Comparison of ENCODE assay signal across 1 cellular context in genomic region chr11:772429-773390, GRCh38.
TF ChIP-seq lines count a peak whose summit lies in the region.

No MANE protein-coding gene starts in this region.

TF ChIP-seq in H1, 55 proteins besides CTCF, POLR2A, EP300 and RAD21:
- TF ChIP-seq RFX5 (IDR thresholded peaks at IDR 0.05; ENCODE audit: borderline replicate concordance, low read depth, low read length) (no peak), JUN (IDR thresholded peaks at IDR 0.05; ENCODE audit: low read depth, low read length) (no peak), TAF1 (IDR thresholded peaks at IDR 0.05; ENCODE audit: low read depth, low read length) (no peak), SIRT6 (IDR thresholded peaks at IDR 0.05; ENCODE audit: low read length) (no peak), SIN3A (conservative IDR thresholded peaks at IDR 0.05 in 1 of 2, IDR thresholded peaks at IDR 0.05 in 1 of 2; ENCODE audit: low read depth in 1 of 2, low read length in 2 of 2) (no peak), HDAC2 (IDR thresholded peaks at IDR 0.05; ENCODE audit: borderline replicate concordance in 1 of 2, low read depth in 2 of 2, low read length in 2 of 2) (no peak), CBX8 (IDR thresholded peaks at IDR 0.05; ENCODE audit: borderline replicate concordance, low read depth, low read length) (no peak), TEAD4 (IDR thresholded peaks at IDR 0.05; ENCODE audit: low read depth, low read length) (no peak), BCL11A (IDR thresholded peaks at IDR 0.05; ENCODE audit: low read depth in 2 of 2, low read length in 2 of 2) (no peak), TCF12 (IDR thresholded peaks at IDR 0.05; ENCODE audit: low read depth, low read length) (no peak), CHD1 (IDR thresholded peaks at IDR 0.05; ENCODE audit: low read depth, low read length) (no peak), CREB1 (IDR thresholded peaks at IDR 0.05) (no peak), CTBP2 (IDR thresholded peaks at IDR 0.05; ENCODE audit: borderline replicate concordance, insufficient read depth, insufficient read length, low read length) (no peak), BACH1 (IDR thresholded peaks at IDR 0.05; ENCODE audit: low read length) (no peak), JUND (IDR thresholded peaks at IDR 0.05; ENCODE audit: low read length) (no peak)
